ENCODE assay signal across 25 cellular contexts in the genomic region with DNA sequence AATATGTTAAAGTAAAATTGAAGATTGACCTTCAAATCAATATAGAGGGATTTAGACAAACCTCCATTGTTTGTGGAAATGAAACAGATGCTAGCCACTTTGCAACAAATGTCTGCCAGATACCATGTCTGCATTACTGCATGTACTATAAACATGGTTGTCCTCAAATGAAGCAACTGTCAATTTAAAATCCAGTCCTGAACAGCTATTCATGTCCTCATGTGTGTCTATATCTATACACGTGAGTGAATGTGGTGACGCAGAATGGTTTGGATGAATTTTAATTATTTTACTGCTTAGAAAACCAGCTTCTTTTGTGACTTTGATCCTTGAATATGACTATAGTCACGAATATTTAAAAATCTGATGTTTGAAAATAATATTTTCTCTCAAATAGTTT.
A peak's percentile ranks its signal among the peaks of the same experiment; 100 is the strongest.
DNase-seq lines count a peak whose midpoint lies in the region; ATAC-seq and TF ChIP-seq lines count a peak whose summit lies in the region.
"Had no signal": no experiment of that assay in that cellular context is flagged by ENCODE, and none has a peak within 500 bp of the region (broad histone marks: within the 10 kb centered on the region; RNA-seq: fewer than 3 reads in every experiment).

No MANE protein-coding gene starts in this region.

- no peak for TF ChIP-seq POLR2A in body of pancreas (IDR thresholded peaks at IDR 0.05)

- H3K4me1 ChIP-seq in body of pancreas = peaks cover 39% of the 10 kb centered on the region
- H3K4me1 ChIP-seq: BE2C had no signal

- 17 to 20% methylated on average over 3 of the region's 3 CpGs for WGBS in body of pancreas, 2 donors

- TF ChIP-seq CTCF in body of pancreas (IDR thresholded peaks at IDR 0.05) = no peak
- TF ChIP-seq CTCF in type B pancreatic cell (conservative IDR thresholded peaks at IDR 0.05) = no peak

- no peak overlapping the region for H3K27ac ChIP-seq in body of pancreas
- H3K27ac ChIP-seq: 22Rv1, KMS-11, RWPE1 had no signal

- H3K9me3 Mint-ChIP-seq in type B pancreatic cell = peaks cover 5% of the 10 kb centered on the region
- peaks cover 8 to 18% of the 10 kb centered on the region in 2 donors for H3K9me3 Mint-ChIP-seq in stimulated activated naive CD8-positive, alpha-beta T cell treated with anti-CD3 and anti-CD28 coated beads, Interleukin-15, amount 100 ng/mL, for 72 hours

- no peaks in the 10 kb centered on the region for H3K27me3 ChIP-seq in body of pancreas
- H3K27me3 ChIP-seq: BE2C had no signal

- peak; percentile 12 for DNase-seq in DMS153 (lab: John Stamatoyannopoulos, UW)
- DNase-seq in DMS153 treated with DMSO at 0.1 percent for 48 hours (lab: John Stamatoyannopoulos, UW; ENCODE audit: unreplicated experiment) = no peak
- DNase-seq in body of pancreas = no peak
- no peak for DNase-seq in left colon
- DNase-seq in type B pancreatic cell (ENCODE audit: extremely low spot score, unreplicated experiment) = no peak
- DNase-seq in SHP77 treated with DMSO at 0.1 percent for 48 hours (lab: John Stamatoyannopoulos, UW) = no peak
- no peak for DNase-seq in stimulated activated naive CD8-positive, alpha-beta T cell treated with anti-CD3 and anti-CD28 coated beads, Interleukin-15, amount 100 ng/mL, for 72 hours
- DNase-seq: ACHN, BE2C, Calu3, GOT3, HCEC 1CT, MM.1S, NCI-H1694 treated with DMSO at 0.1 percent for 48 hours, NCI-H2171, NCI-H226, NCI-H510A treated with DMSO at 0.1 percent for 48 hours, NCI-H82, SHP77 had no signal

- H3K36me3 Mint-ChIP-seq in type B pancreatic cell = no peaks in the 10 kb centered on the region

- peaks cover 17% of the 10 kb centered on the region for H3K4me1 Mint-ChIP-seq in type B pancreatic cell (ENCODE audit: unreplicated experiment)
- peaks cover 19% of the 10 kb centered on the region for H3K4me1 Mint-ChIP-seq in stimulated activated naive CD8-positive, alpha-beta T cell treated with anti-CD3 and anti-CD28 coated beads, Interleukin-15, amount 100 ng/mL, for 72 hours
- H3K4me1 Mint-ChIP-seq: IgD-negative memory B cell had no signal

- intact Hi-C loops in body of pancreas (cut with DNase I) (no loop called here), left colon (cut with DNase I, micrococcal nuclease) (no loop called here)

- H3K27me3 Mint-ChIP-seq in type B pancreatic cell = no peaks in the 10 kb centered on the region
- H3K27me3 Mint-ChIP-seq in stimulated activated naive CD8-positive, alpha-beta T cell treated with anti-CD3 and anti-CD28 coated beads, Interleukin-15, amount 100 ng/mL, for 72 hours = no peaks in the 10 kb centered on the region
- H3K27me3 Mint-ChIP-seq: IgD-negative memory B cell had no signal

- H3K4me3 Mint-ChIP-seq in type B pancreatic cell = no peak overlapping the region
- no peak overlapping the region for H3K4me3 Mint-ChIP-seq in stimulated activated naive CD8-positive, alpha-beta T cell treated with anti-CD3 and anti-CD28 coated beads, Interleukin-15, amount 100 ng/mL, for 72 hours
- H3K4me3 Mint-ChIP-seq: IgD-negative memory B cell had no signal

- peak; percentile 48 for ATAC-seq in body of pancreas
- peak; percentile 71 for ATAC-seq in left colon
- no peak for ATAC-seq in stimulated activated naive CD8-positive, alpha-beta T cell treated with anti-CD3 and anti-CD28 coated beads, Interleukin-15, amount 100 ng/mL, for 72 hours
- ATAC-seq in GM21447 (IDR thresholded peaks at IDR 0.05; ENCODE audit: unreplicated experiment) = no peak
- ATAC-seq: Panc1 had no signal

- H3K27ac Mint-ChIP-seq in type B pancreatic cell = peak overlapping the region; percentile 90
- no peak overlapping the region for H3K27ac Mint-ChIP-seq in stimulated activated naive CD8-positive, alpha-beta T cell treated with anti-CD3 and anti-CD28 coated beads, Interleukin-15, amount 100 ng/mL, for 72 hours
- H3K27ac Mint-ChIP-seq: IgD-negative memory B cell had no signal

- no peaks in the 10 kb centered on the region for H3K36me3 ChIP-seq in body of pancreas (replicated peaks in 1 of 2; ENCODE audit: insufficient read depth in 1 of 2, low read depth in 2 of 2)
- H3K36me3 ChIP-seq: BE2C had no signal

- H3K9me3 ChIP-seq in body of pancreas = no peaks in the 10 kb centered on the region
- H3K9me3 ChIP-seq: BE2C had no signal

- H3K4me3 ChIP-seq in body of pancreas = no peak overlapping the region

Comparison
In these comparisons a context has a peak if more than half of its experiments do, and no peak if none do; other contexts are left out.
1. ATAC-seq: peak in body of pancreas (single experiment) and left colon (single experiment); none in stimulated activated naive CD8-positive, alpha-beta T cell treated with anti-CD3 and anti-CD28 coated beads, Interleukin-15, amount 100 ng/mL, for 72 hours (single experiment) and GM21447 (single experiment).